27 cellular contexts compared by ENCODE assay signal in genomic region chr12:126038434-126038833, GRCh38.
DNase-seq lines count a peak whose midpoint lies in the region; ATAC-seq and TF ChIP-seq lines count a peak whose summit lies in the region.
"Had no signal": no experiment of that assay in that cellular context is flagged by ENCODE, and none has a peak within 500 bp of the region (broad histone marks: within the 10 kb centered on the region; RNA-seq: fewer than 3 reads in every experiment).

No MANE protein-coding gene starts in this region.

- H3K36me3 ChIP-seq in lower lobe of right lung: no peaks in the 10 kb centered on the region
- no peaks in the 10 kb centered on the region for H3K36me3 ChIP-seq in breast epithelium
- H3K36me3 ChIP-seq: BLaER1, SJSA1 had no signal

- H3K27me3 ChIP-seq in lower lobe of right lung (ENCODE audit: low read depth) (peaks cover 5% of the 10 kb centered on the region), breast epithelium (peaks cover 0 to 3% of the 10 kb centered on the region in 2 donors)
- H3K27me3 ChIP-seq: BLaER1, SJSA1 had no signal

- TF ChIP-seq POLR2A in breast epithelium (IDR thresholded peaks at IDR 0.05): no peak

- intact Hi-C loops in lower lobe of right lung (cut with DNase I): no loop called here
- intact Hi-C loops in breast epithelium (cut with DNase I; ENCODE audit: low total_unique reads): no loop called here

- no peaks in the 10 kb centered on the region for H3K4me1 ChIP-seq in lower lobe of right lung
- H3K4me1 ChIP-seq in breast epithelium: no peaks in the 10 kb centered on the region
- H3K4me1 ChIP-seq: BLaER1, SJSA1 had no signal

- peak; percentile 66 to 80 for ATAC-seq in lower lobe of right lung
- ATAC-seq in HG03045 (IDR thresholded peaks at IDR 0.05; ENCODE audit: unreplicated experiment): no peak
- no peak for ATAC-seq in HG03139 (IDR thresholded peaks at IDR 0.05; ENCODE audit: unreplicated experiment)
- ATAC-seq: Right ventricle myocardium inferior had no signal

- H3K27ac ChIP-seq in lower lobe of right lung (no peak overlapping the region), breast epithelium (no peak overlapping the region)
- H3K27ac ChIP-seq: 22Rv1, BLaER1, SJSA1 had no signal

- peak; percentile 2 for DNase-seq in DMS153 (lab: John Stamatoyannopoulos, UW)
- no peak for DNase-seq in DMS153 treated with DMSO at 0.1 percent for 48 hours (lab: John Stamatoyannopoulos, UW; ENCODE audit: unreplicated experiment)
- peak; percentile 69 for DNase-seq in NCI-H2029 treated with DMSO at 0.1 percent for 48 hours (lab: John Stamatoyannopoulos, UW)
- DNase-seq in NCI-H748 treated with DMSO at 0.1 percent for 48 hours (lab: John Stamatoyannopoulos, UW): peak; percentile 4
- no peak for DNase-seq in lower lobe of right lung
- no peak for DNase-seq in breast epithelium (ENCODE audit: low spot score in 2 of 2)
- DNase-seq: ACHN; Caco-2; CD4-positive, alpha-beta T cell; DMS 273 treated with DMSO at 0.1 percent for 48 hours; H7; HFFc6; IMR-90; MV-4-11; NCI-H1417; NCI-H1694 treated with DMSO at 0.1 percent for 48 hours; NCI-H226; NCI-H526 treated with DMSO at 0.1 percent for 48 hours; OCI-M1; T-helper 1 cell; T-helper 9 cell had no signal

- H3K4me3 ChIP-seq in lower lobe of right lung (no peak overlapping the region), breast epithelium (no peak overlapping the region)
- H3K4me3 ChIP-seq: BLaER1, SJSA1 had no signal

- no peak for TF ChIP-seq CTCF in lower lobe of right lung (IDR thresholded peaks at IDR 0.05)
- no peak for TF ChIP-seq CTCF in breast epithelium (IDR thresholded peaks at IDR 0.05)

- H3K9me3 ChIP-seq in lower lobe of right lung (no peaks in the 10 kb centered on the region), breast epithelium (no peaks in the 10 kb centered on the region)
- H3K9me3 ChIP-seq: SJSA1 had no signal

Comparison
In these comparisons a context has a peak if more than half of its experiments do, and no peak if none do; other contexts are left out.
1. DNase-seq: peak in DMS153 (single experiment), NCI-H2029 treated with DMSO at 0.1 percent for 48 hours (single experiment) and NCI-H748 treated with DMSO at 0.1 percent for 48 hours (single experiment); none in DMS153 treated with DMSO at 0.1 percent for 48 hours (single experiment), lower lobe of right lung (single experiment) and breast epithelium (0 of 2).
2. ATAC-seq: peak in lower lobe of right lung (2 of 2); none in HG03045 (single experiment) and HG03139 (single experiment).